Comparison of ENCODE assay signal across 26 cellular contexts in genomic region chr7:27945356-27945755, GRCh38.
"Had no signal": no experiment of that assay in that cellular context is flagged by ENCODE, and none has a peak within 500 bp of the region (broad histone marks: within the 10 kb centered on the region; RNA-seq: fewer than 3 reads in every experiment).

No MANE protein-coding gene starts in this region.

- H3K4me3 Mint-ChIP-seq: activated B cell treated with CpG ODN at 0.5 μM for 24 hours; activated CD8-positive, alpha-beta T cell treated with anti-CD3 and anti-CD28 coated beads for 36 hours; activated T-cell treated with anti-CD3 and anti-CD28 coated beads, Interleukin-2, amount 50 U/mL, for 4 hours; activated T-helper 17 cell treated with anti-CD3 and anti-CD28 coated beads, Interleukin-2, amount 50 U/mL, for 72 hours; central memory CD8-positive, alpha-beta T cell; dendritic cell treated with granulocyte-macrophage colony-stimulating factor and Interleukin-4, amounts not matched to agents 40 ng/mL and 50 ng/mL, for 4 days; endodermal cell; memory B cell; nephron; T-helper 2 cell treated with Interferon-gamma antibody and Interleukin-4, amounts not matched to agents 5 μg/mL and 100 μg/mL, for 36 hours had no signal

- H3K9me3 ChIP-seq: thyroid gland, upper lobe of right lung had no signal

- DNase-seq: activated B cell treated with CpG ODN at 0.5 μM for 24 hours; activated CD4-positive, alpha-beta T cell treated with anti-CD3 and anti-CD28 coated beads, Interleukin-2, amount 50 U/mL, for 1 hour; activated CD8-positive, alpha-beta T cell treated with anti-CD3 and anti-CD28 coated beads for 36 hours; activated gamma-delta T cell treated with Interleukin-2 at 50 U/mL for 16 hours; activated naive CD4-positive, alpha-beta T cell treated with anti-CD3 and anti-CD28 coated beads, Interleukin-2, amount 50 U/mL, for 16 hours; activated T-cell treated with anti-CD3 and anti-CD28 coated beads, Interleukin-2, amount 50 U/mL, for 4 hours; amygdala; endodermal cell; islet precursor cell; stimulated activated CD4-positive, alpha-beta T cell treated with anti-CD3 and anti-CD28 coated beads, Interleukin-12 subunit alpha, Interleukin-12 subunit beta, amount 100 ng/mL, for 4 hours; stimulated activated CD4-positive, alpha-beta T cell treated with anti-CD3 and anti-CD28 coated beads, Interleukin-4, amount 100 ng/mL, for 1 hour; stimulated activated naive CD8-positive, alpha-beta T cell treated with anti-CD3 and anti-CD28 coated beads, Interleukin-15, Interleukin-2, amounts not matched to agents 100 U/mL and 50 U/mL, for 24 hours; substantia nigra; T-helper 1 cell; thyroid gland; upper lobe of right lung had no signal

- ATAC-seq: activated CD8-positive, alpha-beta T cell treated with anti-CD3 and anti-CD28 coated beads for 36 hours; activated T-cell treated with anti-CD3 and anti-CD28 coated beads, Interleukin-2, amount 50 U/mL, for 4 hours; activated T-helper 17 cell treated with anti-CD3 and anti-CD28 coated beads, Interleukin-2, amount 50 U/mL, for 72 hours; esophagus mucosa; stimulated activated naive CD8-positive, alpha-beta T cell treated with anti-CD3 and anti-CD28 coated beads, Interleukin-15, Interleukin-2, amounts not matched to agents 100 U/mL and 50 U/mL, for 24 hours; upper lobe of right lung had no signal

- H3K27me3 Mint-ChIP-seq: activated B cell treated with CpG ODN at 0.5 μM for 24 hours; activated CD8-positive, alpha-beta T cell treated with anti-CD3 and anti-CD28 coated beads for 36 hours; activated T-helper 17 cell treated with anti-CD3 and anti-CD28 coated beads, Interleukin-2, amount 50 U/mL, for 72 hours; central memory CD8-positive, alpha-beta T cell; dendritic cell treated with granulocyte-macrophage colony-stimulating factor and Interleukin-4, amounts not matched to agents 40 ng/mL and 50 ng/mL, for 4 days; memory B cell had no signal

- H2AFZ ChIP-seq: hepatocyte had no signal

- H3K4me1 ChIP-seq: upper lobe of right lung had no signal

- H3K27ac ChIP-seq: hepatocyte, thyroid gland, upper lobe of right lung had no signal

- H3K36me3 ChIP-seq: thyroid gland, upper lobe of right lung had no signal

- H3K27ac Mint-ChIP-seq: activated B cell treated with CpG ODN at 0.5 μM for 24 hours; activated CD8-positive, alpha-beta T cell treated with anti-CD3 and anti-CD28 coated beads for 36 hours; activated T-helper 17 cell treated with anti-CD3 and anti-CD28 coated beads, Interleukin-2, amount 50 U/mL, for 72 hours; dendritic cell treated with granulocyte-macrophage colony-stimulating factor and Interleukin-4, amounts not matched to agents 40 ng/mL and 50 ng/mL, for 4 days; endodermal cell; memory B cell; T-helper 2 cell treated with Interferon-gamma antibody and Interleukin-4, amounts not matched to agents 5 μg/mL and 100 μg/mL, for 36 hours had no signal

- H3K27me3 ChIP-seq: hepatocyte, thyroid gland, upper lobe of right lung had no signal

- H3K79me2 ChIP-seq: hepatocyte had no signal

- H3K4me2 ChIP-seq: hepatocyte had no signal

- H3K4me3 ChIP-seq: hepatocyte, skin epidermis, thyroid gland, upper lobe of right lung had no signal

- H3K9me3 Mint-ChIP-seq: activated B cell treated with CpG ODN at 0.5 μM for 24 hours; activated T-cell treated with anti-CD3 and anti-CD28 coated beads, Interleukin-2, amount 50 U/mL, for 4 hours; activated T-helper 17 cell treated with anti-CD3 and anti-CD28 coated beads, Interleukin-2, amount 50 U/mL, for 72 hours; central memory CD8-positive, alpha-beta T cell; dendritic cell treated with granulocyte-macrophage colony-stimulating factor and Interleukin-4, amounts not matched to agents 40 ng/mL and 50 ng/mL, for 4 days; endodermal cell; memory B cell; T-helper 2 cell treated with Interferon-gamma antibody and Interleukin-4, amounts not matched to agents 5 μg/mL and 100 μg/mL, for 36 hours had no signal

- FAIRE-seq: bronchial epithelial cell had no signal
